Comparison of ENCODE assay signal across 10 cellular contexts in the genomic region with DNA sequence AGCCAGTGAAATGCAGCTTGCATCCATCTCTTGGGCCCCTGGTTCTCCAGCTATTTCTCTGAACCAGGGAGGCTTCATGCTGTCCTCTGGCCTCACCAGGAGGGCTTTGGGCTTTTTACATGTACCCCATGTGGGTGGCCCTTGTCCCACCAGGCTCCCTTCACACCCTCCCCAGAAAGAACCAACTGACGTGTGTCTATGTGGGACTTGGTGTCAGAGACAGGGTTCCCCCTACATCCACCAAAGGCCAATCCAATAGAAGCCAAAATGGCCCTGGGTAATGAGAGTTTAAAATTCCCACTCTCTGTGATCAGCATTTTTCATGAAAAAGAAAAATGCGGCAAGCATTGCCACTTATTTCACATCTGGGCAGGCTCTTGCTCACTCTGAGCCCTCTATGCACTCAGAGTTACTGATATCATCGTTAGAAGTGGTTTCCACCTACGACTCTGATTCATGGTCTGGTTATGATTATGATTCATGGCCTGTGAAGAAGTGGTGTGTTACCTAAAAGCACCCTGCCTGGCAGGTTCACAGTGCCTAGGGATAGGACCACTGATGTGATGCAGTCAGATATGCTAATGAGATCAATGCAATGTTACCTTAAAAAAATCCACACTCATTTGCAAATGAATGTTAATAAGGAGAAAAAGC.
DNase-seq lines count a peak whose midpoint lies in the region; ATAC-seq and TF ChIP-seq lines count a peak whose summit lies in the region.
"Had no signal": no experiment of that assay in that cellular context is flagged by ENCODE, and none has a peak within 500 bp of the region (broad histone marks: within the 10 kb centered on the region; RNA-seq: fewer than 3 reads in every experiment).

No MANE protein-coding gene starts in this region.

- intact Hi-C loops in natural killer cell (cut with micrococcal nuclease) = no loop called here
- intact Hi-C loops in CD4-positive, alpha-beta memory T cell (cut with micrococcal nuclease) = no loop called here

- peaks cover 0 to 3% of the 10 kb centered on the region in 2 donors for H3K27me3 Mint-ChIP-seq in natural killer cell treated with Interleukin-12 subunit alpha and Interleukin-12 subunit beta and Interleukin-15 and Interleukin-18, amount 100 ng/mL, for 72 hours
- H3K27me3 Mint-ChIP-seq in natural killer cell (ENCODE audit: low read depth in 2 of 2) = no peaks in the 10 kb centered on the region
- peaks cover 2% of the 10 kb centered on the region for H3K27me3 Mint-ChIP-seq in activated T-cell treated with anti-CD3 and anti-CD28 coated beads, Interleukin-2, amount 50 U/mL, for 24 hours
- H3K27me3 Mint-ChIP-seq in CD4-positive, alpha-beta memory T cell = no peaks in the 10 kb centered on the region

- no peaks in the 10 kb centered on the region for H3K9me3 Mint-ChIP-seq in natural killer cell treated with Interleukin-12 subunit alpha and Interleukin-12 subunit beta and Interleukin-15 and Interleukin-18, amount 100 ng/mL, for 72 hours
- H3K9me3 Mint-ChIP-seq in natural killer cell = no peaks in the 10 kb centered on the region
- H3K9me3 Mint-ChIP-seq in activated T-cell treated with anti-CD3 and anti-CD28 coated beads, Interleukin-2, amount 50 U/mL, for 24 hours = peaks cover 10% of the 10 kb centered on the region
- peaks cover 0 to 16% (median 7%) of the 10 kb centered on the region in 8 donors for H3K9me3 Mint-ChIP-seq in CD4-positive, alpha-beta memory T cell
- H3K9me3 Mint-ChIP-seq: effector memory CD8-positive, alpha-beta T cell had no signal

- no peaks in the 10 kb centered on the region for H3K36me3 Mint-ChIP-seq in natural killer cell treated with Interleukin-12 subunit alpha and Interleukin-12 subunit beta and Interleukin-15 and Interleukin-18, amount 100 ng/mL, for 72 hours
- H3K36me3 Mint-ChIP-seq in natural killer cell = peaks cover 9% of the 10 kb centered on the region
- peaks cover 5% of the 10 kb centered on the region for H3K36me3 Mint-ChIP-seq in activated T-cell treated with anti-CD3 and anti-CD28 coated beads, Interleukin-2, amount 50 U/mL, for 24 hours (ENCODE audit: low read depth)
- peaks cover 9 to 25% of the 10 kb centered on the region in 2 donors for H3K36me3 Mint-ChIP-seq in CD4-positive, alpha-beta memory T cell

- H3K4me1 Mint-ChIP-seq in natural killer cell treated with Interleukin-12 subunit alpha and Interleukin-12 subunit beta and Interleukin-15 and Interleukin-18, amount 100 ng/mL, for 72 hours (ENCODE audit: low read depth in 2 of 2) = no peaks in the 10 kb centered on the region
- H3K4me1 Mint-ChIP-seq in natural killer cell = no peaks in the 10 kb centered on the region
- H3K4me1 Mint-ChIP-seq in activated T-cell treated with anti-CD3 and anti-CD28 coated beads, Interleukin-2, amount 50 U/mL, for 24 hours (ENCODE audit: low read depth) = peaks cover 23% of the 10 kb centered on the region
- peaks cover 0 to 3% (median 0%) of the 10 kb centered on the region in 4 donors for H3K4me1 Mint-ChIP-seq in CD4-positive, alpha-beta memory T cell

- no peak for DNase-seq in natural killer cell treated with Interleukin-12 subunit alpha and Interleukin-12 subunit beta and Interleukin-15 and Interleukin-18, amount 100 ng/mL, for 72 hours (ENCODE audit: low spot score)
- DNase-seq in natural killer cell (no peak), left kidney (ENCODE audit: low read depth, low spot score) (peak; percentile 24), NCI-H1417 (lab: John Stamatoyannopoulos, UW) (no peak), GDM1 (lab: John Stamatoyannopoulos, UW) (no peak), dedifferentiated amniotic fluid mesenchymal stem cell (ENCODE audit: extremely low spot score) (no peak)
- DNase-seq in activated T-cell treated with anti-CD3 and anti-CD28 coated beads, Interleukin-2, amount 50 U/mL, for 24 hours = peak; percentile 38
- DNase-seq in CD4-positive, alpha-beta memory T cell = no peak
- DNase-seq: effector memory CD8-positive, alpha-beta T cell; uterus had no signal

- H3K27ac Mint-ChIP-seq in natural killer cell treated with Interleukin-12 subunit alpha and Interleukin-12 subunit beta and Interleukin-15 and Interleukin-18, amount 100 ng/mL, for 72 hours = no peak overlapping the region
- no peak overlapping the region for H3K27ac Mint-ChIP-seq in natural killer cell
- H3K27ac Mint-ChIP-seq in activated T-cell treated with anti-CD3 and anti-CD28 coated beads, Interleukin-2, amount 50 U/mL, for 24 hours = peak overlapping the region; percentile 91
- H3K27ac Mint-ChIP-seq in CD4-positive, alpha-beta memory T cell = no peak overlapping the region
- H3K27ac Mint-ChIP-seq: effector memory CD8-positive, alpha-beta T cell had no signal

- no peak for TF ChIP-seq CTCF in natural killer cell (IDR thresholded peaks at IDR 0.05)

- no peak overlapping the region for H3K4me3 ChIP-seq in CD4-positive, alpha-beta memory T cell (ENCODE audit: low read length in 2 of 2)
- H3K4me3 ChIP-seq: uterus had no signal

- H3K4me1 ChIP-seq in CD4-positive, alpha-beta memory T cell (ENCODE audit: insufficient read depth, low read length) = no peaks in the 10 kb centered on the region
- H3K4me1 ChIP-seq: uterus had no signal

- H3K27ac ChIP-seq in CD4-positive, alpha-beta memory T cell (ENCODE audit: low read depth, low read length) = no peak overlapping the region
- H3K27ac ChIP-seq: uterus had no signal

- no peaks in the 10 kb centered on the region for H3K36me3 ChIP-seq in CD4-positive, alpha-beta memory T cell (ENCODE audit: insufficient read depth, low read length)
- H3K36me3 ChIP-seq: uterus had no signal

- POLR2A ChIA-PET in CD4-positive, alpha-beta memory T cell (lab: Charles Lee; ENCODE audit: partially characterized antibody) = no interaction called here

- no peaks in the 10 kb centered on the region for H3K9me3 ChIP-seq in CD4-positive, alpha-beta memory T cell (ENCODE audit: control insufficient read depth in 1 of 2, low read length in 2 of 2)
- H3K9me3 ChIP-seq: uterus had no signal

- no peak overlapping the region for H3K4me3 Mint-ChIP-seq in natural killer cell treated with Interleukin-12 subunit alpha and Interleukin-12 subunit beta and Interleukin-15 and Interleukin-18, amount 100 ng/mL, for 72 hours
- H3K4me3 Mint-ChIP-seq in natural killer cell = no peak overlapping the region
- no peak overlapping the region for H3K4me3 Mint-ChIP-seq in activated T-cell treated with anti-CD3 and anti-CD28 coated beads, Interleukin-2, amount 50 U/mL, for 24 hours
- H3K4me3 Mint-ChIP-seq in CD4-positive, alpha-beta memory T cell = no peak overlapping the region
- H3K4me3 Mint-ChIP-seq: effector memory CD8-positive, alpha-beta T cell had no signal

- CTCF ChIA-PET in CD4-positive, alpha-beta memory T cell (lab: Charles Lee; ENCODE audit: partially characterized antibody) = no interaction called here

- no peaks in the 10 kb centered on the region for H3K27me3 ChIP-seq in CD4-positive, alpha-beta memory T cell (ENCODE audit: insufficient read depth, low read length)
- H3K27me3 ChIP-seq: uterus had no signal

- peak; percentile 45 to 79 for ATAC-seq in natural killer cell treated with Interleukin-12 subunit alpha and Interleukin-12 subunit beta and Interleukin-15 and Interleukin-18, amount 100 ng/mL, for 72 hours
- no peak for ATAC-seq in natural killer cell
- ATAC-seq: effector memory CD8-positive, alpha-beta T cell had no signal

Comparison
In these comparisons a context has a peak if more than half of its experiments do, and no peak if none do; other contexts are left out.
1. ATAC-seq: peak in natural killer cell treated with Interleukin-12 subunit alpha and Interleukin-12 subunit beta and Interleukin-15 and Interleukin-18, amount 100 ng/mL, for 72 hours (2 of 2); none in natural killer cell (0 of 3).
2. DNase-seq: peak in activated T-cell treated with anti-CD3 and anti-CD28 coated beads, Interleukin-2, amount 50 U/mL, for 24 hours (single experiment) and left kidney (single experiment); none in natural killer cell treated with Interleukin-12 subunit alpha and Interleukin-12 subunit beta and Interleukin-15 and Interleukin-18, amount 100 ng/mL, for 72 hours (single experiment), natural killer cell (single experiment), NCI-H1417 (0 of 3), CD4-positive, alpha-beta memory T cell (0 of 5), GDM1 (single experiment) and dedifferentiated amniotic fluid mesenchymal stem cell (single experiment).